8 cellular contexts compared by ENCODE assay signal in the genomic region with DNA sequence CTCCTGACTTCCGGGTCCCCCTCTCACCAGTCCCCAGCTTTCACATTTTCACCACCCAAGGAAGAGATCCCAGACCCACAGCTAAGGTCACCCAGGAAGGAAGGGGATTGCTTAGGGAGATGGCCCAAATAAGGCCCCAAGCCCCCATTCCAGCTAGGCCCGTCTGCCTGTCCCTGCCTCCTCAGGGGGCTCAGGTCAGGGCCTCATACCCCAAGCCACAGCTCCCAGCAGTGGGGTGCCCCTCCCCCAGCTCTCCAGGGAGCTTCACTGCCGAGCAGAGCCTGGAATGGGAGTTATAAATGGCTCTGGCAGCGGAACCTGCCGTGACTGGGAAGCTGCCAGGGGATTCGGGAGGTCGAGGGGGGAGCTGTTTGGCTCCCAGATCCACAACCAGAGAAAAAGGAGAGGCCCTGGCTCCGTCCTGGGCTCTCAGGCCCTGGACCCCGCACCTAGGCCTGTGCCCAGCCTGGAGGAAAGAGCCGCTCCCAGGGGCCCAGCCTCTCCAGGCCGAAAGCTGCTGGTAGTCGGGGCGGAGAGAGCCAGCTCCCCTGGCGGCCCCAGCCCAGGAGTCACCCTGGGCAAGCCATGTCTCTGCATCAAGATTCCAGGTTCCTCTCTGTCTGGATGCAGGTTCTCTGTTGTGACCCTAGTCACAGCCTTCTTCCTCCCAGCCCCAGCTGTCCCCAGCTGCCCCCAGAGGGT. TPM values are rescaled to one million over a fixed set of nuclear protein-coding genes. Genes with fewer than 3 reads are reported as not detected.
DNase-seq lines count a peak whose midpoint lies in the region; ATAC-seq and TF ChIP-seq lines count a peak whose summit lies in the region.

No MANE protein-coding gene starts in this region.

- no peaks in the 10 kb centered on the region for H4K20me1 ChIP-seq in PC-3 (ENCODE audit: low read length)

- WGBS in esophagus squamous epithelium, 2 donors, result 33% methylated on average over 1 of the region's 14 CpGs; no CpG with 5 or more reads in 1 of the 2 donors
- no CpG with 5 or more reads among the region's 14 CpGs for WGBS in neuronal stem cell (ENCODE audit: extremely low coverage in 2 of 2, insufficient read length in 2 of 2, insufficient replicate concordance in 1 of 2), 2 donors

- no peak for TF ChIP-seq POLR2A in esophagus squamous epithelium (IDR thresholded peaks at IDR 0.05)

- H3K27me3 ChIP-seq in BE2C (no peaks in the 10 kb centered on the region), PC-3 (ENCODE audit: low read length) (no peaks in the 10 kb centered on the region), esophagus squamous epithelium (no peaks in the 10 kb centered on the region), neuronal stem cell (ENCODE audit: control insufficient read depth in 3 of 3, insufficient read depth in 3 of 3, low read depth in 1 of 3, low read length in 3 of 3) (peaks cover 0 to 11% (median 2%) of the 10 kb centered on the region in 3 experiments)

- H3K14ac ChIP-seq in neuronal stem cell (ENCODE audit: low read length), result no peak overlapping the region

- H3F3A ChIP-seq in PC-3 (ENCODE audit: low read length, unreplicated experiment), result peaks cover 11% of the 10 kb centered on the region

- TSS peak; percentile 46 for BruUV-seq in PC-3 (replicated peaks; lab: Mats Ljungman, UMichigan)

- H3K9ac ChIP-seq in PC-3 (ENCODE audit: low read length) (peak overlapping the region; percentile 98), neuronal stem cell (ENCODE audit: low read depth, low read length, poor library complexity) (no peak overlapping the region)

- H3K9me2 ChIP-seq in PC-3 (replicated peaks; ENCODE audit: low read length), result no peaks in the 10 kb centered on the region

- no peak for TF ChIP-seq CTCF in BE2C (IDR thresholded peaks at IDR 0.05; ENCODE audit: low read depth, low read length)
- TF ChIP-seq CTCF in PC-3 (conservative IDR thresholded peaks at IDR 0.05; ENCODE audit: low read depth, low read length), result no peak
- TF ChIP-seq CTCF in esophagus squamous epithelium (IDR thresholded peaks at IDR 0.05), result peak in 1 of 6 experiments; percentile 15

- H3K4ac ChIP-seq in neuronal stem cell (ENCODE audit: low read length), result no peak overlapping the region

- H3K36me3 ChIP-seq in BE2C, result no peaks in the 10 kb centered on the region
- H3K36me3 ChIP-seq in PC-3 (ENCODE audit: low read depth, low read length), result peaks cover 32% of the 10 kb centered on the region
- H3K36me3 ChIP-seq in esophagus squamous epithelium, result peaks cover 0 to 19% (median 0%) of the 10 kb centered on the region in 3 donors
- no peaks in the 10 kb centered on the region for H3K36me3 ChIP-seq in neuronal stem cell (replicated peaks in 1 of 2; ENCODE audit: control insufficient read depth in 2 of 2, insufficient read depth in 2 of 2, low read length in 2 of 2)

- H3K9me3 ChIP-seq in BE2C, result no peaks in the 10 kb centered on the region
- H3K9me3 ChIP-seq in PC-3 (ENCODE audit: low read length), result no peaks in the 10 kb centered on the region
- H3K9me3 ChIP-seq in esophagus squamous epithelium, result no peaks in the 10 kb centered on the region
- no peaks in the 10 kb centered on the region for H3K9me3 ChIP-seq in neuronal stem cell (replicated peaks in 1 of 2; ENCODE audit: control insufficient read depth in 2 of 2, insufficient read depth in 1 of 2, low read depth in 1 of 2, low read length in 2 of 2)

- H3K4me2 ChIP-seq in PC-3 (ENCODE audit: low read length) (peak overlapping the region; percentile 97), neuronal stem cell (ENCODE audit: insufficient read depth, low read length, poor library complexity, severe bottlenecking) (no peak overlapping the region)

- peaks cover 57% of the 10 kb centered on the region for H3K4me1 ChIP-seq in BE2C
- peaks cover 86% of the 10 kb centered on the region for H3K4me1 ChIP-seq in PC-3 (ENCODE audit: insufficient read depth, low read length)
- H3K4me1 ChIP-seq in esophagus squamous epithelium, result peaks cover 74 to 100% (median 78%) of the 10 kb centered on the region in 3 donors
- H3K4me1 ChIP-seq in neuronal stem cell (ENCODE audit: control insufficient read depth in 2 of 2, insufficient read depth in 1 of 2, low read depth in 1 of 2, low read length in 2 of 2), result peaks cover 2 to 12% of the 10 kb centered on the region in 2 donors

- H2BK120ac ChIP-seq in neuronal stem cell (ENCODE audit: low read depth, low read length), result no peak overlapping the region

- POLR2A ChIA-PET in PC-3 (lab: Charles Lee; ENCODE audit: unreplicated experiment), result interaction anchor here (0.9 kb wide), 1 partner anchor 14 kb away, joined by 9 read pairs; no protein-coding TSS in a partner anchor

- CTCF ChIA-PET in PC-3 (lab: Charles Lee), result interaction anchor here (0.6 to 1.4 kb wide), 3 partner anchors 17 to 61 kb away, joined by 3 to 5 read pairs (median 3); a partner anchor contains a TSS

- ATAC-seq in PC-3 (peak; percentile 0), GM19467 (IDR thresholded peaks at IDR 0.05; ENCODE audit: unreplicated experiment) (no peak), HG03196 (IDR thresholded peaks at IDR 0.05; ENCODE audit: unreplicated experiment) (no peak)

- no peaks in the 10 kb centered on the region for H3K79me1 ChIP-seq in neuronal stem cell (ENCODE audit: low read depth, low read length)

- no peak overlapping the region for H2AK5ac ChIP-seq in neuronal stem cell (ENCODE audit: low read depth, low read length)

- peak overlapping the region; percentile 24 for H2BK12ac ChIP-seq in neuronal stem cell (ENCODE audit: low read length)

- intact Hi-C loops in PC-3 (cut with micrococcal nuclease), result loop anchor here (5.0 to 10.0 kb wide), 3 partner anchors 67 to 165 kb away; a partner anchor contains a TSS
- intact Hi-C loops in esophagus squamous epithelium (cut with DNase I), result no loop called here

- H2AFZ ChIP-seq in PC-3 (ENCODE audit: low read length) (no peak overlapping the region), neuronal stem cell (ENCODE audit: low read length) (peak overlapping the region; percentile 73)

- peak overlapping the region; percentile 100 for H3K27ac ChIP-seq in PC-3 (ENCODE audit: low read length)
- peak overlapping the region; percentile 92 to 95 (median 94) for H3K27ac ChIP-seq in esophagus squamous epithelium
- no peak overlapping the region for H3K27ac ChIP-seq in neuronal stem cell (replicated peaks; ENCODE audit: low read length)

- peak overlapping the region; percentile 5 for H3K23ac ChIP-seq in neuronal stem cell (ENCODE audit: low read depth, low read length, poor library complexity)

- no peak overlapping the region for H4K91ac ChIP-seq in neuronal stem cell (ENCODE audit: low read depth, low read length, poor library complexity)

- H4K8ac ChIP-seq in neuronal stem cell (ENCODE audit: low read depth, low read length), result no peak overlapping the region

- peak overlapping the region; percentile 67 for H3K18ac ChIP-seq in neuronal stem cell (ENCODE audit: low read length)

- H3K79me2 ChIP-seq in PC-3 (ENCODE audit: low read length), result peaks cover 63% of the 10 kb centered on the region

- DNase-seq in BE2C (peak; percentile 89), PC-3 (peak; percentile 52), esophagus squamous epithelium (lab: John Stamatoyannopoulos, UW) (no peak), neuronal stem cell (ENCODE audit: low spot score) (no peak), DMS114 treated with DMSO at 0.1 percent for 48 hours (lab: John Stamatoyannopoulos, UW; ENCODE audit: unreplicated experiment) (no peak)
- no peak for DNase-seq in effector CD4-positive, alpha-beta T cell

- no peak overlapping the region for H2BK5ac ChIP-seq in neuronal stem cell (ENCODE audit: low read length)

- H3K4me3 ChIP-seq in BE2C (ENCODE audit: low read depth, low read length) (peak overlapping the region; percentile 46), PC-3 (ENCODE audit: low read length) (peak overlapping the region; percentile 75), esophagus squamous epithelium (peak overlapping the region; percentile 38 to 61 (median 52)), neuronal stem cell (ENCODE audit: low read length in 2 of 2) (no peak overlapping the region)

- peak overlapping the region; percentile 34 for H2BK15ac ChIP-seq in neuronal stem cell (ENCODE audit: low read length)

RNA-seq across cellular contexts. Expression of a gene that starts 0.6 kb away (rescaled TPM):
- 6.5 TPM for polyA plus RNA-seq in BE2C (2012; ENCODE audit: insufficient read depth, insufficient read length, low read depth)
- total RNA-seq in PC-3 (2014; rRNA removed), result 56.1 and 101 TPM in 2 replicates
- total RNA-seq in esophagus squamous epithelium, result 10 to 100 TPM in 3 of 4 donors, 1 to 10 TPM in 1; 5.4 to 34.4 (median 15.0) TPM
- polyA plus RNA-seq in neuronal stem cell (2013, experiment 1 of 2), result 0.13 TPM
- polyA plus RNA-seq in neuronal stem cell (2013, experiment 2 of 2), result 0.08 TPM

RNA-seq across cellular contexts. Expression of a gene that starts 10.6 kb away (rescaled TPM):
- not detected for polyA plus RNA-seq in BE2C (2012; ENCODE audit: insufficient read depth, insufficient read length, low read depth)
- not detected in 2 replicates for total RNA-seq in PC-3 (2014; rRNA removed)
- not detected for total RNA-seq in esophagus squamous epithelium
- not detected for polyA plus RNA-seq in neuronal stem cell (2013, experiment 1 of 2)
- polyA plus RNA-seq in neuronal stem cell (2013, experiment 2 of 2), result not detected

RNA-seq across cellular contexts. Expression of a gene that starts 16.7 kb away (rescaled TPM):
- polyA plus RNA-seq in BE2C (2012; ENCODE audit: insufficient read depth, insufficient read length, low read depth), result 51.0 TPM
- 22.1 and 32.1 TPM in 2 replicates for total RNA-seq in PC-3 (2014; rRNA removed)
- 10 to 100 TPM in 1 of 4 donors, 1 to 10 TPM in 3; 4.7 to 10.1 (median 8.1) TPM for total RNA-seq in esophagus squamous epithelium
- 12.8 TPM for polyA plus RNA-seq in neuronal stem cell (2013, experiment 1 of 2)
- polyA plus RNA-seq in neuronal stem cell (2013, experiment 2 of 2), result 13.4 TPM

RNA-seq across cellular contexts. Expression of a gene that starts 17.8 kb away (rescaled TPM):
- polyA plus RNA-seq in BE2C (2012; ENCODE audit: insufficient read depth, insufficient read length, low read depth), result 10.1 TPM
- total RNA-seq in PC-3 (2014; rRNA removed), result 0.87 and 2.7 TPM in 2 replicates
- total RNA-seq in esophagus squamous epithelium, result under 1 TPM in 2 of 4 donors, not detected in 2; under 0.01 TPM
- 0.18 TPM for polyA plus RNA-seq in neuronal stem cell (2013, experiment 1 of 2)
- 0.25 TPM for polyA plus RNA-seq in neuronal stem cell (2013, experiment 2 of 2)

RNA-seq across cellular contexts. Expression of a gene that starts 32.5 kb away (rescaled TPM):
- 30.8 TPM for polyA plus RNA-seq in BE2C (2012; ENCODE audit: insufficient read depth, insufficient read length, low read depth)
- total RNA-seq in PC-3 (2014; rRNA removed) (1.3 and 3.2 TPM in 2 replicates), esophagus squamous epithelium (10 to 100 TPM in 3 of 4 donors, 1 to 10 TPM in 1; 6.1 to 15.9 (median 10.4) TPM)
- 3.7 TPM for polyA plus RNA-seq in neuronal stem cell (2013, experiment 1 of 2)
- 3.2 TPM for polyA plus RNA-seq in neuronal stem cell (2013, experiment 2 of 2)

Comparison
In these comparisons a context has a peak if more than half of its experiments do, and no peak if none do; other contexts are left out.
1. DNase-seq: peak in BE2C (single experiment) and PC-3 (single experiment); none in esophagus squamous epithelium (single experiment), neuronal stem cell (single experiment), effector CD4-positive, alpha-beta T cell (single experiment) and DMS114 treated with DMSO at 0.1 percent for 48 hours (single experiment).
2. H3K4me3 ChIP-seq: peak in BE2C (single experiment), PC-3 (single experiment) and esophagus squamous epithelium (4 of 4); none in neuronal stem cell (0 of 2).